ENCODE assay signal across 1 cellular context in the genomic region with DNA sequence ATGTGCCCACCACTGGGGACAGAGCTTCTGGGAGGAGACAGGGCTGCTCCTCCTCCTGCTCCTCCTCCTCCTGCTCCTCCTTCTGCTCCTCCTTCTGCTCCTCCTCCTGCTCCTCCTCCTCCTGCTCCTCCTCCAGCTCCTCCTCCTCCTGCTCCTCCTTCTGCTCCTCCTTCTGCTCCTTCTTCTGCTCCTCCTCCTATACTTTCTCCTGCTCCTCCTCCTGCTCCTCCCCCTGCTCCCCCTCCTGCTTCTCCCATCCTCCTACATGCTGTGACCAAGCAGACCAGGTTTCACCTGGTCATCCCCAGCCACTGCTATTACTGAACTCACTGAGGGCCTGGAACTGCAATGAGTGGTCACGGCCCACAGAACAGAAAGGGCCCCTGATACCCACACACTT.
TF ChIP-seq lines count a peak whose summit lies in the region.

No MANE protein-coding gene starts in this region.

TF ChIP-seq in HCT116, 20 proteins besides CTCF, POLR2A, EP300 and RAD21 (continued from another document):
- TF ChIP-seq SRF (IDR thresholded peaks at IDR 0.05; ENCODE audit: low read depth) (no peak), FOSL1 (IDR thresholded peaks at IDR 0.05; ENCODE audit: low read depth) (no peak), CBX3 (IDR thresholded peaks at IDR 0.05; ENCODE audit: low read depth) (no peak), SIN3A (IDR thresholded peaks at IDR 0.05; ENCODE audit: low read depth) (no peak), TCF7L2 (IDR thresholded peaks at IDR 0.05; ENCODE audit: borderline replicate concordance, extremely low read depth, insufficient read depth, insufficient read length) (no peak)
- TF ChIP-seq, protein P1, sequence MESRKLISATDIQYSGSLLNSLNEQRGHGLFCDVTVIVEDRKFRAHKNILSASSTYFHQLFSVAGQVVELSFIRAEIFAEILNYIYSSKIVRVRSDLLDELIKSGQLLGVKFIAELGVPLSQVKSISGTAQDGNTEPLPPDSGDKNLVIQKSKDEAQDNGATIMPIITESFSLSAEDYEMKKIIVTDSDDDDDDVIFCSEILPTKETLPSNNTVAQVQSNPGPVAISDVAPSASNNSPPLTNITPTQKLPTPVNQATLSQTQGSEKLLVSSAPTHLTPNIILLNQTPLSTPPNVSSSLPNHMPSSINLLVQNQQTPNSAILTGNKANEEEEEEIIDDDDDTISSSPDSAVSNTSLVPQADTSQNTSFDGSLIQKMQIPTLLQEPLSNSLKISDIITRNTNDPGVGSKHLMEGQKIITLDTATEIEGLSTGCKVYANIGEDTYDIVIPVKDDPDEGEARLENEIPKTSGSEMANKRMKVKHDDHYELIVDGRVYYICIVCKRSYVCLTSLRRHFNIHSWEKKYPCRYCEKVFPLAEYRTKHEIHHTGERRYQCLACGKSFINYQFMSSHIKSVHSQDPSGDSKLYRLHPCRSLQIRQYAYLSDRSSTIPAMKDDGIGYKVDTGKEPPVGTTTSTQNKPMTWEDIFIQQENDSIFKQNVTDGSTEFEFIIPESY (IDR thresholded peaks at IDR 0.05; ENCODE audit: extremely low read depth, insufficient replicate concordance, low read length), result no peak
